ENCODE assay signal across 10 cellular contexts in the genomic region with DNA sequence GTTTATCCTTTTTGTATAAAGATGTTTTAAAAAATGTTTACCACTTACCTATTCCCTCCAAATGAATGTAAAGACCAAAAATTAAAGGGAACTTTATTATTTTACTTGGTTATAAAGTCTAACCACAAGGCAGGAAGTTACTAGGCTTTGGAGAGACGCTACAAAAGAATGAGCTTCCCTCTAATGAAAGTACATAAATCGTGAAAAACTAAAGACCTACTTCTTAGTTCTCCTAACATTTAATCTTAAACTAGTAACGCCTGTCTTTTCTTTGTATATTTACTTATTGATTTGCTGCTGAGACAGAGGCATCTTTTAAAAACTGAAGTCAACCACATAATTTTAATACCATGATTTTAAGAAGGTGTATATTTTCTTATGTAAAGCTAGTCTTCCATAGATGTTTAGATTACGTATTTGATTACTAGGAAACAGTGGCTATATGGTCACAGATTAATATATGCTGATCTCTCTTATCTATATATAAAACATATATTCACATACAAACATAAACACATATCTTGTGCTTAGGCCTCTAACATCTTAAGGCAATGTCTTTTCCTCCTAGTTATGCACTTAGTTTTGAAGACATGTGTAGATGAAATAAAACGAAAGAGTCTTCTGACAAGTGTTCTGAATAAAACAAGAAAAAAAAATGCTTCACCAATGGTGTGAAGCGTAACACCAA.
DNase-seq lines count a peak whose midpoint lies in the region; ATAC-seq, FAIRE-seq and TF ChIP-seq lines count a peak whose summit lies in the region.
"Had no signal": no experiment of that assay in that cellular context is flagged by ENCODE, and none has a peak within 500 bp of the region (broad histone marks: within the 10 kb centered on the region; RNA-seq: fewer than 3 reads in every experiment).

No MANE protein-coding gene starts in this region.

- TF ChIP-seq CTCF in mammary epithelial cell (conservative IDR thresholded peaks at IDR 0.05 in 1 of 2, IDR thresholded peaks at IDR 0.05 in 1 of 2; ENCODE audit: extremely low read depth in 1 of 2, insufficient read depth in 1 of 2, low read depth in 1 of 2, low read length in 2 of 2) (no peak), lower lobe of right lung (IDR thresholded peaks at IDR 0.05) (no peak), thyroid gland (IDR thresholded peaks at IDR 0.05) (no peak), Calu3 (IDR thresholded peaks at IDR 0.05; ENCODE audit: unreplicated experiment) (no peak), D721Med (IDR thresholded peaks at IDR 0.05; ENCODE audit: insufficient read depth, missing control alignments) (no peak)

- H3K36me3 Mint-ChIP-seq in activated CD4-positive, alpha-beta T cell treated with anti-CD3 and anti-CD28 coated beads for 36 hours (ENCODE audit: low read depth): no peaks in the 10 kb centered on the region
- H3K36me3 Mint-ChIP-seq in Calu3 (ENCODE audit: insufficient read depth, unreplicated experiment): no peaks in the 10 kb centered on the region
- H3K36me3 Mint-ChIP-seq: naive B cell had no signal

- H3K9me3 Mint-ChIP-seq in activated CD4-positive, alpha-beta T cell treated with anti-CD3 and anti-CD28 coated beads for 36 hours (ENCODE audit: low read depth): no peaks in the 10 kb centered on the region
- peaks cover 6% of the 10 kb centered on the region for H3K9me3 Mint-ChIP-seq in Calu3 (ENCODE audit: low read depth, unreplicated experiment)

- H3K9me3 ChIP-seq in mammary epithelial cell (replicated peaks; ENCODE audit: insufficient read depth, low read length) (no peaks in the 10 kb centered on the region), lower lobe of right lung (no peaks in the 10 kb centered on the region), thyroid gland (no peaks in the 10 kb centered on the region)

- in situ Hi-C loops in mammary epithelial cell (cut with MboI; ENCODE audit: low sequenced_read_pairs in 2 of 2): no loop called here

- ATAC-seq in activated CD4-positive, alpha-beta T cell treated with anti-CD3 and anti-CD28 coated beads for 36 hours: no peak
- ATAC-seq in lower lobe of right lung (no peak), GM19463 (IDR thresholded peaks at IDR 0.05; ENCODE audit: unreplicated experiment) (no peak)

- H3K27me3 ChIP-seq in mammary epithelial cell (ENCODE audit: insufficient read depth, low read length) (no peaks in the 10 kb centered on the region), lower lobe of right lung (ENCODE audit: low read depth) (no peaks in the 10 kb centered on the region), thyroid gland (no peaks in the 10 kb centered on the region)

- FAIRE-seq in D721Med (lab: Jason Lieb, UNC): no peak

- intact Hi-C loops in activated CD4-positive, alpha-beta T cell treated with anti-CD3 and anti-CD28 coated beads for 36 hours (cut with DNase I, micrococcal nuclease): loop anchor here in 1 of 2 experiments (5.0 kb wide), 1 partner anchor 1814 kb away; the partner anchor contains the start of gene HSPA13
- intact Hi-C loops in mammary epithelial cell (cut with micrococcal nuclease) (no loop called here), lower lobe of right lung (cut with DNase I) (no loop called here), thyroid gland (cut with DNase I) (loop anchor here (10.0 kb wide), 1 partner anchor 128 kb away; no protein-coding TSS in a partner anchor), Calu3 (cut with micrococcal nuclease; ENCODE audit: unreplicated experiment) (loop anchor here (10.0 kb wide), 1 partner anchor 112 kb away; no protein-coding TSS in a partner anchor)

- H3K4me3 ChIP-seq in mammary epithelial cell (replicated peaks in 1 of 3; ENCODE audit: insufficient read depth in 1 of 3, low read depth in 2 of 3, low read length in 3 of 3): peak overlapping the region; percentile 0 to 46 (median 45)
- peak overlapping the region; percentile 45 for H3K4me3 ChIP-seq in lower lobe of right lung
- peak overlapping the region in 2 of 3 donors; percentile 7 to 45 for H3K4me3 ChIP-seq in thyroid gland (replicated peaks in 1 of 3)

- POLR2A ChIA-PET in activated CD4-positive, alpha-beta T cell treated with anti-CD3 and anti-CD28 coated beads for 36 hours (lab: Charles Lee): no interaction called here

- WGBS in mammary epithelial cell (ENCODE audit: low coverage, missing lambda C conversion rate): 33% methylated on average over 6 of the region's 6 CpGs
- WGBS in thyroid gland, 2 donors: 32 to 43% methylated on average over 6 of the region's 6 CpGs

- H3K27ac ChIP-seq in mammary epithelial cell (ENCODE audit: insufficient read depth, low read depth, low read length): peak overlapping the region; percentile 81
- H3K27ac ChIP-seq in lower lobe of right lung: peak overlapping the region; percentile 77
- peak overlapping the region; percentile 41 to 86 (median 54) for H3K27ac ChIP-seq in thyroid gland

- CTCF ChIA-PET in activated CD4-positive, alpha-beta T cell treated with anti-CD3 and anti-CD28 coated beads for 36 hours (lab: Charles Lee): interaction anchor here (0.9 to 1.2 kb wide), 2 partner anchors 35 to 133 kb away, joined by 3 read pairs; no protein-coding TSS in a partner anchor
- CTCF ChIA-PET in mammary epithelial cell (lab: Charles Lee; ENCODE audit: low non-redundant PET): no interaction called here
- CTCF ChIA-PET in Calu3 (lab: Charles Lee): no interaction called here

- H3K36me3 ChIP-seq in mammary epithelial cell (ENCODE audit: insufficient read depth, low read length) (no peaks in the 10 kb centered on the region), lower lobe of right lung (no peaks in the 10 kb centered on the region), thyroid gland (no peaks in the 10 kb centered on the region)

- no peaks in the 10 kb centered on the region for H4K20me1 ChIP-seq in mammary epithelial cell (ENCODE audit: insufficient read depth, low read length)

- H3K27ac Mint-ChIP-seq in activated CD4-positive, alpha-beta T cell treated with anti-CD3 and anti-CD28 coated beads for 36 hours: no peak overlapping the region
- no peak overlapping the region for H3K27ac Mint-ChIP-seq in Calu3 (ENCODE audit: unreplicated experiment)
- H3K27ac Mint-ChIP-seq: naive B cell had no signal

- H2AFZ ChIP-seq in mammary epithelial cell (ENCODE audit: low read depth, low read length): peak overlapping the region; percentile 36

- BruUV-seq in mammary epithelial cell (replicated peaks; lab: Mats Ljungman, UMichigan) (no TSS peak), Calu3 (replicated peaks; lab: Mats Ljungman, UMichigan) (no TSS peak)

- TF ChIP-seq POLR2A in thyroid gland (IDR thresholded peaks at IDR 0.05): no peak

- no peak overlapping the region for H3K9ac ChIP-seq in mammary epithelial cell (ENCODE audit: insufficient read depth, low read length)

- no peaks in the 10 kb centered on the region for H3K4me1 ChIP-seq in mammary epithelial cell (ENCODE audit: insufficient read depth, low read length)
- H3K4me1 ChIP-seq in lower lobe of right lung: peaks cover 7% of the 10 kb centered on the region
- peaks cover 0 to 4% of the 10 kb centered on the region in 2 donors for H3K4me1 ChIP-seq in thyroid gland

- H3K4me2 ChIP-seq in mammary epithelial cell (ENCODE audit: insufficient read depth, low read depth, low read length): peak overlapping the region; percentile 83

- peak overlapping the region; percentile 44 for H3K4me3 Mint-ChIP-seq in activated CD4-positive, alpha-beta T cell treated with anti-CD3 and anti-CD28 coated beads for 36 hours
- H3K4me3 Mint-ChIP-seq in Calu3 (ENCODE audit: low read depth, unreplicated experiment): no peak overlapping the region
- H3K4me3 Mint-ChIP-seq: naive B cell had no signal

- H3K27me3 Mint-ChIP-seq in activated CD4-positive, alpha-beta T cell treated with anti-CD3 and anti-CD28 coated beads for 36 hours: no peaks in the 10 kb centered on the region
- H3K27me3 Mint-ChIP-seq in Calu3 (ENCODE audit: unreplicated experiment): no peaks in the 10 kb centered on the region

- peaks cover 22% of the 10 kb centered on the region for H3K4me1 Mint-ChIP-seq in activated CD4-positive, alpha-beta T cell treated with anti-CD3 and anti-CD28 coated beads for 36 hours
- no peaks in the 10 kb centered on the region for H3K4me1 Mint-ChIP-seq in Calu3 (ENCODE audit: low read depth, unreplicated experiment)

- no peak for DNase-seq in activated CD4-positive, alpha-beta T cell treated with anti-CD3 and anti-CD28 coated beads for 36 hours
- no peak for DNase-seq in activated CD4-positive, alpha-beta T cell treated with anti-CD3 and anti-CD28 coated beads for 1 hour
- DNase-seq in mammary epithelial cell: peak; percentile 5
- no peak for DNase-seq in lower lobe of right lung
- DNase-seq in thyroid gland: no peak
- DNase-seq in Calu3: no peak
- no peak for DNase-seq in D721Med (ENCODE audit: insufficient read length, low spot score)
- DNase-seq: naive B cell, NCI-H2029 had no signal

- dilution Hi-C loops in mammary epithelial cell (cut with HindIII; ENCODE audit: low sequenced_read_pairs): no loop called here

- H3K79me2 ChIP-seq in mammary epithelial cell (ENCODE audit: insufficient read depth, low read length): no peaks in the 10 kb centered on the region

Comparison
In these comparisons a context has a peak if more than half of its experiments do, and no peak if none do; other contexts are left out.
1. intact Hi-C loops: an anchor here in thyroid gland (10.0 kb wide) and Calu3 (10.0 kb wide); none called in mammary epithelial cell and lower lobe of right lung.